In genomic region chr6:72321741-72322140, GRCh38 we compare ENCODE assay signal across 24 cellular contexts.
DNase-seq lines count a peak whose midpoint lies in the region; ATAC-seq and TF ChIP-seq lines count a peak whose summit lies in the region.
"Had no signal": no experiment of that assay in that cellular context is flagged by ENCODE, and none has a peak within 500 bp of the region (broad histone marks: within the 10 kb centered on the region; RNA-seq: fewer than 3 reads in every experiment).

No MANE protein-coding gene starts in this region.

- H2AFZ ChIP-seq in neuronal stem cell (ENCODE audit: low read length), result peak overlapping the region; percentile 21

- no peak overlapping the region for H3K4me3 ChIP-seq in AG10803 (ENCODE audit: low read length)
- H3K4me3 ChIP-seq in choroid plexus epithelial cell (ENCODE audit: low read depth, low read length), result no peak overlapping the region
- H3K4me3 ChIP-seq in neuronal stem cell (ENCODE audit: low read length in 2 of 2), result no peak overlapping the region
- H3K4me3 ChIP-seq in body of pancreas, result no peak overlapping the region
- H3K4me3 ChIP-seq: HAP-1 had no signal

- no peaks in the 10 kb centered on the region for H3K27me3 ChIP-seq in neuronal stem cell (ENCODE audit: control insufficient read depth in 3 of 3, insufficient read depth in 3 of 3, low read depth in 1 of 3, low read length in 3 of 3)
- no peaks in the 10 kb centered on the region for H3K27me3 ChIP-seq in body of pancreas

- H3K36me3 ChIP-seq in neuronal stem cell (replicated peaks in 1 of 2; ENCODE audit: control insufficient read depth in 2 of 2, insufficient read depth in 2 of 2, low read length in 2 of 2), result no peaks in the 10 kb centered on the region
- H3K36me3 ChIP-seq in body of pancreas (replicated peaks in 1 of 2; ENCODE audit: insufficient read depth in 1 of 2, low read depth in 2 of 2), result no peaks in the 10 kb centered on the region
- H3K36me3 ChIP-seq: HAP-1 had no signal

- TF ChIP-seq CTCF in AG10803 (conservative IDR thresholded peaks at IDR 0.05; ENCODE audit: low read length) (no peak), choroid plexus epithelial cell (conservative IDR thresholded peaks at IDR 0.05; ENCODE audit: low read depth, low read length) (no peak), body of pancreas (IDR thresholded peaks at IDR 0.05) (no peak)

- intact Hi-C loops in body of pancreas (cut with DNase I), result no loop called here

- no peak overlapping the region for H4K8ac ChIP-seq in neuronal stem cell (ENCODE audit: low read depth, low read length)

- H2BK120ac ChIP-seq in neuronal stem cell (ENCODE audit: low read depth, low read length), result no peak overlapping the region

- DNase-seq in AG10803 (ENCODE audit: low read depth) (peak; percentile 65), LHCN-M2 (ENCODE audit: low read depth) (peak; percentile 77), choroid plexus epithelial cell (ENCODE audit: low read depth) (peak; percentile 45), neuronal stem cell (ENCODE audit: low spot score) (no peak), body of pancreas (no peak), midbrain (lab: John Stamatoyannopoulos, UW) (no peak)
- no peak for DNase-seq in activated CD4-positive, alpha-beta T cell treated with anti-CD3 and anti-CD28 coated beads, Interleukin-2, amount 50 U/mL, for 48 hours
- DNase-seq: activated CD4-positive, alpha-beta T cell treated with anti-CD3 and anti-CD28 coated beads for 48 hours; activated naive CD8-positive, alpha-beta T cell treated with anti-CD3 and anti-CD28 coated beads, Interleukin-2, amount 50 U/mL, for 24 hours; activated T-cell treated with anti-CD3 and anti-CD28 coated beads, Interleukin-2, amount 50 U/mL, for 48 hours; C1 segment of cervical spinal cord; cortex of kidney; Karpas-422; left ventricle myocardium superior; natural killer cell; NCI-H146; NCI-H345; SHP77; stimulated activated CD4-positive, alpha-beta T cell treated with anti-CD3 and anti-CD28 coated beads, Interleukin-1b, Interleukin-23, amount 100 ng/mL, for 48 hours; T-helper 9 cell had no signal

- no peak overlapping the region for H3K23ac ChIP-seq in neuronal stem cell (ENCODE audit: low read depth, low read length, poor library complexity)

- H3K4ac ChIP-seq in neuronal stem cell (ENCODE audit: low read length), result no peak overlapping the region

- H3K18ac ChIP-seq in neuronal stem cell (ENCODE audit: low read length), result no peak overlapping the region

- no peak overlapping the region for H2AK5ac ChIP-seq in neuronal stem cell (ENCODE audit: low read depth, low read length)

- H2BK15ac ChIP-seq in neuronal stem cell (ENCODE audit: low read length), result no peak overlapping the region

- no peak overlapping the region for H4K91ac ChIP-seq in neuronal stem cell (ENCODE audit: low read depth, low read length, poor library complexity)

- H3K4me2 ChIP-seq in neuronal stem cell (ENCODE audit: insufficient read depth, low read length, poor library complexity, severe bottlenecking), result no peak overlapping the region

- H2BK12ac ChIP-seq in neuronal stem cell (ENCODE audit: low read length), result no peak overlapping the region

- no peak overlapping the region for H2BK5ac ChIP-seq in neuronal stem cell (ENCODE audit: low read length)

- H3K14ac ChIP-seq in neuronal stem cell (ENCODE audit: low read length), result no peak overlapping the region

- H3K79me1 ChIP-seq in neuronal stem cell (ENCODE audit: low read depth, low read length), result no peaks in the 10 kb centered on the region

- no peak overlapping the region for H3K9ac ChIP-seq in neuronal stem cell (ENCODE audit: low read depth, low read length, poor library complexity)

- H3K9me3 ChIP-seq in neuronal stem cell (replicated peaks in 1 of 2; ENCODE audit: control insufficient read depth in 2 of 2, insufficient read depth in 1 of 2, low read depth in 1 of 2, low read length in 2 of 2) (no peaks in the 10 kb centered on the region), body of pancreas (no peaks in the 10 kb centered on the region)
- H3K9me3 ChIP-seq: HAP-1 had no signal

- H3K4me1 ChIP-seq in neuronal stem cell (ENCODE audit: control insufficient read depth in 2 of 2, insufficient read depth in 1 of 2, low read depth in 1 of 2, low read length in 2 of 2), result peaks cover under 1 to 3% of the 10 kb centered on the region in 2 donors
- H3K4me1 ChIP-seq in body of pancreas, result no peaks in the 10 kb centered on the region
- H3K4me1 ChIP-seq: HAP-1 had no signal

- TF ChIP-seq POLR2A in body of pancreas (IDR thresholded peaks at IDR 0.05), result no peak

- ATAC-seq in body of pancreas, result no peak
- no peak for ATAC-seq in GM19328 (IDR thresholded peaks at IDR 0.05; ENCODE audit: unreplicated experiment)
- ATAC-seq: activated naive CD8-positive, alpha-beta T cell treated with anti-CD3 and anti-CD28 coated beads, Interleukin-2, amount 50 U/mL, for 24 hours; esophagus mucosa; left ventricle myocardium superior; natural killer cell had no signal

- H3K27ac ChIP-seq in neuronal stem cell (replicated peaks; ENCODE audit: low read length), result no peak overlapping the region
- no peak overlapping the region for H3K27ac ChIP-seq in body of pancreas
- H3K27ac ChIP-seq: HL-60 had no signal

Comparison
In these comparisons a context has a peak if more than half of its experiments do, and no peak if none do; other contexts are left out.
1. DNase-seq: peak in AG10803 (single experiment), LHCN-M2 (single experiment) and choroid plexus epithelial cell (single experiment); none in neuronal stem cell (single experiment), activated CD4-positive, alpha-beta T cell treated with anti-CD3 and anti-CD28 coated beads, Interleukin-2, amount 50 U/mL, for 48 hours (0 of 2), body of pancreas (0 of 4) and midbrain (single experiment).